Comparison of ENCODE assay signal across 9 cellular contexts in genomic region chr21:41817228-41817627, GRCh38. TPM values are rescaled to one million over a fixed set of nuclear protein-coding genes. Genes with fewer than 3 reads are reported as not detected.
DNase-seq lines count a peak whose midpoint lies in the region; ATAC-seq and TF ChIP-seq lines count a peak whose summit lies in the region.
"Had no signal": no experiment of that assay in that cellular context is flagged by ENCODE, and none has a peak within 500 bp of the region (broad histone marks: within the 10 kb centered on the region; RNA-seq: fewer than 3 reads in every experiment).

No MANE protein-coding gene starts in this region.

- TF ChIP-seq CTCF in C4-2B (conservative IDR thresholded peaks at IDR 0.05), result peak; percentile 77
- peak in 3 of 4 experiments; percentile 45 to 48 (median 45) for TF ChIP-seq CTCF in uterus (IDR thresholded peaks at IDR 0.05)

- H3K9me3 ChIP-seq in uterus, result no peaks in the 10 kb centered on the region

- H3K27me3 ChIP-seq in uterus, result no peaks in the 10 kb centered on the region

- DNase-seq in NCI-H1092 treated with DMSO at 0.1 percent for 48 hours (lab: John Stamatoyannopoulos, UW) (peak; percentile 47), UCSD-AML1 (lab: John Stamatoyannopoulos, UW; ENCODE audit: unreplicated experiment) (peak; percentile 30), erythroblast (lab: John Stamatoyannopoulos, UW) (peak; percentile 37 to 38), midbrain (lab: John Stamatoyannopoulos, UW) (peak; percentile 30), uterus (peak in 1 of 2 donors; percentile 48)
- no peak for DNase-seq in activated effector memory CD4-positive, alpha-beta T cell treated with Interleukin-2 at 50 U/mL for 16 hours

- no peak overlapping the region for H3K4me3 ChIP-seq in uterus
- H3K4me3 ChIP-seq: skin epidermis had no signal

- ATAC-seq in GM19324 (IDR thresholded peaks at IDR 0.05; ENCODE audit: low FRiP score, unreplicated experiment), result peak; percentile 72

- TF ChIP-seq POLR2A in erythroblast (IDR thresholded peaks at IDR 0.05; ENCODE audit: low read length) (no peak), uterus (IDR thresholded peaks at IDR 0.05) (no peak)

- no peaks in the 10 kb centered on the region for H3K36me3 ChIP-seq in uterus

- no peaks in the 10 kb centered on the region for H3K4me1 ChIP-seq in uterus

- H3K27ac ChIP-seq in C4-2B (no peak overlapping the region), uterus (no peak overlapping the region)

- intact Hi-C loops in uterus (cut with DNase I; ENCODE audit: low total_unique reads), result no loop called here

RNA-seq across cellular contexts. Expression of gene RIPK4, which starts 50.4 kb away (rescaled TPM):
- 1 to 10 TPM in 1 of 4 donors, under 1 TPM in 1, not detected in 2; 0.29 to 9.7 TPM for total RNA-seq in uterus
